1 cellular context compared by ENCODE assay signal in genomic region chr19:10217085-10217484, GRCh38.
TF ChIP-seq lines count a peak whose summit lies in the region.

No MANE protein-coding gene starts in this region.

TF ChIP-seq in HepG2, 621 proteins besides CTCF, POLR2A, EP300 and RAD21:
- TF ChIP-seq HCFC1 (IDR thresholded peaks at IDR 0.05; ENCODE audit: low read depth, low read length) (no peak), STAG1 (CRISPR knock-in tag; IDR thresholded peaks at IDR 0.05) (peak; percentile 33)
